18 cellular contexts compared by ENCODE assay signal in the genomic region with DNA sequence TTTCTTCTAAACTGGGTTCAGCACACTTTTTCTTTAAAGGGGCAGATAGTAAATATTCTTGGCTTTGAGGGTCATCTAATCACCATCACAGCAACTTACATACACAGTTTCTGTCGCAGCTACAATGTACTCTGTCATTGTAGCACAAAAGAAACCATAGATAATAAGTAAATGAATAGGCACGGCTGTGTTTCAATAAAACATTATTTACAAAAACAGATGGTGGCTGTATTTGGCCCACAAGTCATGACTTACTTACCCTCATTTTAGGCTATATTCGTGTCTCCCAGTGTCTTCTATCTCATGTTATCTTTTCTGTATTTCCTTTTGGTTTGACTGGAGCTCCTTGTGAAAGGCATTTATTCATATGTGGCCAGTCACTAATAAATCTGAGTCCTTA.
"Had no signal": no experiment of that assay in that cellular context is flagged by ENCODE, and none has a peak within 500 bp of the region (broad histone marks: within the 10 kb centered on the region; RNA-seq: fewer than 3 reads in every experiment).

No MANE protein-coding gene starts in this region.

- ATAC-seq: effector memory CD8-positive, alpha-beta T cell; left lobe of liver; naive thymus-derived CD4-positive, alpha-beta T cell had no signal

- H3K36me3 ChIP-seq: esophagus squamous epithelium, ovary, right atrium auricular region, sigmoid colon had no signal

- DNase-seq: effector memory CD8-positive, alpha-beta T cell; esophagus squamous epithelium; foreskin fibroblast; head of caudate nucleus; kidney glomerular epithelial cell; mammary epithelial cell; naive thymus-derived CD4-positive, alpha-beta T cell; nucleus accumbens; ovary; sigmoid colon; stimulated activated CD4-positive, alpha-beta T cell treated with anti-CD3 and anti-CD28 coated beads, Interleukin-2, amount 100 ng/mL, for 48 hours; stimulated activated naive CD4-positive, alpha-beta T cell treated with Interleukin-2 at 50 U/mL for 16 hours had no signal

- H3K27me3 ChIP-seq: esophagus squamous epithelium, hepatocyte, ovary, right atrium auricular region, sigmoid colon had no signal

- H3K4me3 Mint-ChIP-seq: dendritic cell treated with granulocyte-macrophage colony-stimulating factor and Interleukin-4, amounts not matched to agents 40 ng/mL and 50 ng/mL, for 4 days; effector memory CD8-positive, alpha-beta T cell; naive thymus-derived CD4-positive, alpha-beta T cell; type B pancreatic cell had no signal

- H3K4me1 ChIP-seq: esophagus squamous epithelium, right atrium auricular region, sigmoid colon had no signal

- H3K9me3 ChIP-seq: esophagus squamous epithelium, ovary, right atrium auricular region, sigmoid colon had no signal

- H3K36me3 Mint-ChIP-seq: naive thymus-derived CD4-positive, alpha-beta T cell; type B pancreatic cell had no signal

- H3K27me3 Mint-ChIP-seq: dendritic cell treated with granulocyte-macrophage colony-stimulating factor and Interleukin-4, amounts not matched to agents 40 ng/mL and 50 ng/mL, for 4 days; effector memory CD8-positive, alpha-beta T cell; naive thymus-derived CD4-positive, alpha-beta T cell; type B pancreatic cell had no signal

- H3K9me3 Mint-ChIP-seq: dendritic cell treated with granulocyte-macrophage colony-stimulating factor and Interleukin-4, amounts not matched to agents 40 ng/mL and 50 ng/mL, for 4 days; effector memory CD8-positive, alpha-beta T cell; type B pancreatic cell had no signal

- H3K27ac Mint-ChIP-seq: dendritic cell treated with granulocyte-macrophage colony-stimulating factor and Interleukin-4, amounts not matched to agents 40 ng/mL and 50 ng/mL, for 4 days; effector memory CD8-positive, alpha-beta T cell; naive thymus-derived CD4-positive, alpha-beta T cell; type B pancreatic cell had no signal

- H3K4me1 Mint-ChIP-seq: naive thymus-derived CD4-positive, alpha-beta T cell had no signal

- H3K27ac ChIP-seq: esophagus squamous epithelium, hepatocyte, ovary, right atrium auricular region, sigmoid colon, skin epidermis had no signal

- H3K4me3 ChIP-seq: esophagus squamous epithelium, hepatocyte, ovary, right atrium auricular region, sigmoid colon, skin epidermis had no signal
